Comparison of ENCODE assay signal across 8 cellular contexts in genomic region chr1:30757196-30757949, GRCh38. TPM values are rescaled to one million over a fixed set of nuclear protein-coding genes. Genes with fewer than 3 reads are reported as not detected.
DNase-seq lines count a peak whose midpoint lies in the region; ATAC-seq and TF ChIP-seq lines count a peak whose summit lies in the region.

Gene LAPTM5, minus strand, starts transcription at chr1:30757774. Its CDS starts 29 bp downstream, at chr1:30757745.

- peak; percentile 26 to 31 for ATAC-seq in stimulated activated naive B cell treated with anti-CD40 and anti-IgM and Interleukin-4, amounts not matched to agents 10 μg/mL and 1 μg/mL and 100 μg/mL, for 72 hours (replicated peaks)
- ATAC-seq in HG03342 (IDR thresholded peaks at IDR 0.05; ENCODE audit: unreplicated experiment) (no peak), HG02763 (IDR thresholded peaks at IDR 0.05; ENCODE audit: unreplicated experiment) (no peak)

- H3K4me3 Mint-ChIP-seq in stimulated activated naive B cell treated with anti-CD40 and anti-IgM and Interleukin-4, amounts not matched to agents 10 μg/mL and 1 μg/mL and 100 μg/mL, for 72 hours = peak within 1 kb of the TSS; percentile 88 to 99

- no peaks in the 10 kb centered on the region for H3K9me3 Mint-ChIP-seq in stimulated activated naive B cell treated with anti-CD40 and anti-IgM and Interleukin-4, amounts not matched to agents 10 μg/mL and 1 μg/mL and 100 μg/mL, for 72 hours

- no peaks in the 10 kb centered on the region for H3K27me3 Mint-ChIP-seq in stimulated activated naive B cell treated with anti-CD40 and anti-IgM and Interleukin-4, amounts not matched to agents 10 μg/mL and 1 μg/mL and 100 μg/mL, for 72 hours

- H3K4me1 Mint-ChIP-seq in stimulated activated naive B cell treated with anti-CD40 and anti-IgM and Interleukin-4, amounts not matched to agents 10 μg/mL and 1 μg/mL and 100 μg/mL, for 72 hours = peaks cover 63 to 95% of the 10 kb centered on the region in 2 donors

- TF ChIP-seq POLR2A in Raji (IDR thresholded peaks at IDR 0.05; ENCODE audit: insufficient read depth, low read depth, low read length) = peak; percentile 94

- DNase-seq in EH (ENCODE audit: low read depth) (peak; percentile 70), iris pigment epithelial cell (ENCODE audit: low read depth) (peak; percentile 15), NCI-H226 (no peak)
- peak; percentile 71 for DNase-seq in stimulated activated naive B cell treated with anti-CD40 and anti-IgM and Interleukin-4, amounts not matched to agents 10 μg/mL and 1 μg/mL and 100 μg/mL, for 72 hours

- H3K27ac Mint-ChIP-seq in stimulated activated naive B cell treated with anti-CD40 and anti-IgM and Interleukin-4, amounts not matched to agents 10 μg/mL and 1 μg/mL and 100 μg/mL, for 72 hours = peak within 1 kb of the TSS; percentile 100

- WGBS in adipose tissue, 3 donors = 22 to 53% (median 25%) methylated on average over 25 of the region's 25 CpGs

- peaks cover 42 to 51% of the 10 kb centered on the region in 2 donors for H3K36me3 Mint-ChIP-seq in stimulated activated naive B cell treated with anti-CD40 and anti-IgM and Interleukin-4, amounts not matched to agents 10 μg/mL and 1 μg/mL and 100 μg/mL, for 72 hours

- peak within 1 kb of the TSS; percentile 86 for H3K27ac ChIP-seq in adipose tissue (ENCODE audit: low read depth, low read length)

RNA-seq across cellular contexts. Expression of gene LAPTM5, which starts in this region (rescaled TPM):
- 100 to 1,000 TPM in 1 of 3 donors, 10 to 100 TPM in 2; 19.5 to 106 (median 62.3) TPM for polyA plus RNA-seq in adipose tissue

Comparison
In these comparisons a context has a peak if more than half of its experiments do, and no peak if none do; other contexts are left out.
1. ATAC-seq: peak in stimulated activated naive B cell treated with anti-CD40 and anti-IgM and Interleukin-4, amounts not matched to agents 10 μg/mL and 1 μg/mL and 100 μg/mL, for 72 hours (2 of 2); none in HG03342 (single experiment) and HG02763 (single experiment).